ENCODE assay signal across 8 cellular contexts in the genomic region with DNA sequence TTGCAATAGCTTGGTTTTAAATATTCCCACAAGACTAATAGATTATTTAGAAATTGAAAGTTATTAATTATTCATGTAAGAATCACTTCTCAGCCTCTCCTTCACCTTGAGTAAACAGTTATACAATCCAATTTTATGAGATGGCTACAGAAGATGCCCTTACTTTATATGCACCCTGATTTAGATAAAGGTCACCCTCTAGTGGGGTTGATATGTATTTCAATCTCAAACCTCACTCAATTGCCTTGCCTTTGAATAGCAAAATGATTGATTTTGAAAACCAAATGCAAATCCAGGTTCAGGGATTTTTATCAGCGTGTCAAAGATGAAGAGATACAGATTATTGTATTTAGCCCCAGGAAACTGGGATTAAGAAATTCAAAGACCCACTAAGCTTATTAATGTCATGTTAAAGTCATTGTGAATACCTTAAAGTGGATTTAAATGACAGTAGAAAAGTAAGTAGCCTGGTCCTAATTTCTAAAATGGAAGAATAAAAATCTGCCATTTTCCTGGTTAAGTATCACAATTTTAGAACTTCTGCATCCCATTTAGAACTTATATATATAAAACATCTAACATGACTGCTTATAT.
DNase-seq lines count a peak whose midpoint lies in the region; ATAC-seq, FAIRE-seq and TF ChIP-seq lines count a peak whose summit lies in the region.

No MANE protein-coding gene starts in this region.

- H3K9me3 Mint-ChIP-seq in activated T-cell treated with anti-CD3 and anti-CD28 coated beads, Interleukin-2, amount 50 U/mL, for 4 hours = no peaks in the 10 kb centered on the region

- H3K4me3 ChIP-seq in body of pancreas = no peak overlapping the region

- H3K27me3 Mint-ChIP-seq in activated T-cell treated with anti-CD3 and anti-CD28 coated beads, Interleukin-2, amount 50 U/mL, for 4 hours (ENCODE audit: low read depth) = peaks cover 4% of the 10 kb centered on the region

- H3K9me3 ChIP-seq in body of pancreas = no peaks in the 10 kb centered on the region

- 0 to 5% methylated on average over 1 of the region's 1 CpG for WGBS in body of pancreas, 2 donors

- peaks cover 11% of the 10 kb centered on the region for H3K4me1 ChIP-seq in body of pancreas

- no peaks in the 10 kb centered on the region for H3K36me3 Mint-ChIP-seq in activated T-cell treated with anti-CD3 and anti-CD28 coated beads, Interleukin-2, amount 50 U/mL, for 4 hours (ENCODE audit: insufficient read depth)

- peak in 4 of 7 experiments; percentile 40 to 51 (median 43) for TF ChIP-seq CTCF in body of pancreas (IDR thresholded peaks at IDR 0.05)

- intact Hi-C loops in body of pancreas (cut with DNase I) = no loop called here

- no peak overlapping the region for H3K4me3 Mint-ChIP-seq in activated T-cell treated with anti-CD3 and anti-CD28 coated beads, Interleukin-2, amount 50 U/mL, for 4 hours

- no peaks in the 10 kb centered on the region for H3K27me3 ChIP-seq in body of pancreas

- ATAC-seq in GM18858 (IDR thresholded peaks at IDR 0.05; ENCODE audit: unreplicated experiment) (peak; percentile 78), HG02981 (IDR thresholded peaks at IDR 0.05; ENCODE audit: unreplicated experiment) (peak; percentile 91), body of pancreas (no peak)
- ATAC-seq in activated T-cell treated with anti-CD3 and anti-CD28 coated beads, Interleukin-2, amount 50 U/mL, for 4 hours = no peak

- no peak overlapping the region for H3K27ac ChIP-seq in body of pancreas

- no peaks in the 10 kb centered on the region for H3K36me3 ChIP-seq in body of pancreas (replicated peaks in 1 of 2; ENCODE audit: insufficient read depth in 1 of 2, low read depth in 2 of 2)

- DNase-seq in Ammon's horn (ENCODE audit: low spot score) (peak; percentile 43), NCI-H2081 treated with DMSO at 0.1 percent for 48 hours (lab: John Stamatoyannopoulos, UW) (peak; percentile 31), body of pancreas (no peak), HK-2 (ENCODE audit: unreplicated experiment) (no peak)
- DNase-seq in activated T-cell treated with anti-CD3 and anti-CD28 coated beads, Interleukin-2, amount 50 U/mL, for 4 hours = no peak

- no peaks in the 10 kb centered on the region for H3K4me1 Mint-ChIP-seq in activated T-cell treated with anti-CD3 and anti-CD28 coated beads, Interleukin-2, amount 50 U/mL, for 4 hours (ENCODE audit: low read depth)

- no peak for TF ChIP-seq POLR2A in body of pancreas (IDR thresholded peaks at IDR 0.05)

- FAIRE-seq in islet of Langerhans (lab: Jason Lieb, UNC) = peak; percentile 99

Comparison
In these comparisons a context has a peak if more than half of its experiments do, and no peak if none do; other contexts are left out.
1. DNase-seq: peak in Ammon's horn (single experiment) and NCI-H2081 treated with DMSO at 0.1 percent for 48 hours (single experiment); none in body of pancreas (0 of 4), HK-2 (single experiment) and activated T-cell treated with anti-CD3 and anti-CD28 coated beads, Interleukin-2, amount 50 U/mL, for 4 hours (single experiment).
2. ATAC-seq: peak in GM18858 (single experiment) and HG02981 (single experiment); none in body of pancreas (single experiment) and activated T-cell treated with anti-CD3 and anti-CD28 coated beads, Interleukin-2, amount 50 U/mL, for 4 hours (0 of 2).